Comparison of ENCODE assay signal across 8 cellular contexts in genomic region chr17:28807925-28808641, GRCh38. TPM values are rescaled to one million over a fixed set of nuclear protein-coding genes. Genes with fewer than 3 reads are reported as not detected.
A peak's percentile ranks its signal among the peaks of the same experiment; 100 is the strongest.
DNase-seq lines count a peak whose midpoint lies in the region; ATAC-seq, FAIRE-seq and TF ChIP-seq lines count a peak whose summit lies in the region.

No MANE protein-coding gene starts in this region.

- no peak overlapping the region for H2AFZ ChIP-seq in K562 (ENCODE audit: low read depth, low read length)

- CTCF ChIA-PET in K562 (lab: Yijun Ruan, JAX; ENCODE audit: low intra/inter-chr PET ratio) = no interaction called here

- WGBS in K562 (ENCODE audit: insufficient coverage, low coverage, missing lambda C conversion rate) = 4% methylated on average over 2 of the region's 2 CpGs
- WGBS in testis, 2 donors = 7 to 8% methylated on average over 2 of the region's 2 CpGs

- peaks cover 94% of the 10 kb centered on the region for H3K79me2 ChIP-seq in K562 (ENCODE audit: control insufficient read depth, insufficient read depth, low read length)

- DNase-seq in NCI-H1092 treated with DMSO at 0.1 percent for 48 hours (lab: John Stamatoyannopoulos, UW) (peak; percentile 64), K562 (ENCODE audit: extremely low read depth in 1 of 4, low spot score in 3 of 4) (peak in 1 of 4 experiments; percentile 35), testis (no peak), foreskin melanocyte (no peak)
- DNase-seq in activated CD8-positive, alpha-beta memory T cell treated with anti-CD3 and anti-CD28 coated beads for 24 hours = no peak
- DNase-seq in effector CD4-positive, alpha-beta T cell = no peak

- ATAC-seq in K562 = no peak

- TF ChIP-seq EP300 in K562 (IDR thresholded peaks at IDR 0.05; ENCODE audit: low read length) = no peak

- H3K9me1 ChIP-seq in K562 (ENCODE audit: control insufficient read depth, insufficient read depth, low read length) = no peaks in the 10 kb centered on the region

- H3K27me3 ChIP-seq in K562 (ENCODE audit: control insufficient read depth in 2 of 2, insufficient read depth in 2 of 2, low read length in 2 of 2) (no peaks in the 10 kb centered on the region), layer of hippocampus (ENCODE audit: control insufficient read depth, insufficient read depth, low read length) (no peaks in the 10 kb centered on the region), testis (no peaks in the 10 kb centered on the region)

- H3K36me3 ChIP-seq in ES-I3 (ENCODE audit: insufficient read depth, low read length) (peaks cover 7% of the 10 kb centered on the region), K562 (ENCODE audit: control insufficient read depth, insufficient read depth, low read length) (peaks cover 52% of the 10 kb centered on the region), testis (ENCODE audit: low read depth, missing control alignments) (no peaks in the 10 kb centered on the region)

- peaks cover 7% of the 10 kb centered on the region for H4K20me1 ChIP-seq in K562 (replicated peaks; ENCODE audit: control insufficient read depth, insufficient read depth, low read length)

- intact Hi-C loops in K562 (cut with micrococcal nuclease) (no loop called here), testis (cut with DNase I; ENCODE audit: low total_unique reads) (no loop called here)

- TSS peak; percentile 4 for BruUV-seq in K562 (replicated peaks; lab: Mats Ljungman, UMichigan)

- H3K4me2 ChIP-seq in K562 (ENCODE audit: insufficient read depth, low read length) = peak overlapping the region; percentile 44

- H3K27ac ChIP-seq in K562 (ENCODE audit: extremely low read depth, low read depth, low read length) (peak overlapping the region; percentile 74), layer of hippocampus (ENCODE audit: low read depth, low read length) (peak overlapping the region; percentile 76), testis (peak overlapping the region; percentile 39 to 68)

- H3K9me3 ChIP-seq in ES-I3 (ENCODE audit: control insufficient read depth, insufficient read depth, low read length) = no peaks in the 10 kb centered on the region
- no peaks in the 10 kb centered on the region for H3K9me3 ChIP-seq in K562 (replicated peaks; ENCODE audit: control insufficient read depth, insufficient read depth, low read depth, low read length)
- no peaks in the 10 kb centered on the region for H3K9me3 ChIP-seq in testis

- in situ Hi-C loops in K562 (cut with MboI) = no loop called here

- H3K4me1 ChIP-seq in ES-I3 (ENCODE audit: insufficient read depth, low read length) = peaks cover 21% of the 10 kb centered on the region
- peaks cover 31 to 33% of the 10 kb centered on the region in 2 experiments for H3K4me1 ChIP-seq in K562 (replicated peaks in 1 of 2; ENCODE audit: control insufficient read depth in 2 of 2, insufficient read depth in 2 of 2, low read length in 2 of 2)
- peaks cover 31% of the 10 kb centered on the region for H3K4me1 ChIP-seq in testis

- TF ChIP-seq RAD21 in K562 (CRISPR knock-in tag; conservative IDR thresholded peaks at IDR 0.05 in 1 of 2, IDR thresholded peaks at IDR 0.05 in 1 of 2) = no peak

- H3K4me3 ChIP-seq in K562 = no peak overlapping the region
- no peak overlapping the region for H3K4me3 ChIP-seq in testis

- TF ChIP-seq CTCF in K562 (IDR thresholded peaks at IDR 0.05 in 2 of 3, conservative IDR thresholded peaks at IDR 0.05 in 1 of 3; ENCODE audit: insufficient read depth in 2 of 3, low read depth in 1 of 3, low read length in 3 of 3) = no peak
- TF ChIP-seq CTCF in testis (IDR thresholded peaks at IDR 0.05) = no peak

- POLR2A ChIA-PET in K562 (lab: Yijun Ruan, JAX) = interaction anchor here (0.6 to 3.2 kb wide), 16 partner anchors 8 to 97 kb away, joined by 3 to 21 read pairs (median 4); partner anchors contain the start of genes FAM222B, PROCA1 and TLCD1

- no peak for FAIRE-seq in K562 (lab: Jason Lieb, UNC)

- H3K9ac ChIP-seq in ES-I3 (ENCODE audit: low read depth, low read length) (peak overlapping the region; percentile 43), K562 (ENCODE audit: insufficient read depth in 1 of 2, low read depth in 2 of 2, low read length in 2 of 2) (peak overlapping the region in 1 of 2 experiments; percentile 45; a peak in 2 of 4 replicates)

- TF ChIP-seq POLR2A in K562 (conservative IDR thresholded peaks at IDR 0.05) (no peak), testis (IDR thresholded peaks at IDR 0.05) (no peak)

TF ChIP-seq in K562, 482 proteins besides CTCF, POLR2A, EP300 and RAD21 (continues in another document):
- TF ChIP-seq ZNF133 (CRISPR knock-in tag; IDR thresholded peaks at IDR 0.05) (no peak), E2F5 (CRISPR knock-in tag; IDR thresholded peaks at IDR 0.05) (no peak), PREB (CRISPR knock-in tag; IDR thresholded peaks at IDR 0.05) (no peak), HDAC2 (IDR thresholded peaks at IDR 0.05) (no peak), COPS2 (conservative IDR thresholded peaks at IDR 0.05) (no peak), ZNF778 (CRISPR knock-in tag; IDR thresholded peaks at IDR 0.05) (no peak), CGGBP1 (CRISPR knock-in tag; IDR thresholded peaks at IDR 0.05) (no peak)

RNA-seq across cellular contexts. Expression of gene FAM222B, which starts 34.5 kb away (rescaled TPM):
- 115 and 118 TPM in 2 replicates for total RNA-seq in K562 (2011; cell fraction: chromatin; rRNA removed; ENCODE audit: low replicate concordance)
- 34.0 and 45.9 TPM in 2 replicates for total RNA-seq in K562 (2011; cell fraction: nucleolus; rRNA removed)
- 86.2 and 134 TPM in 2 replicates for total RNA-seq in K562 (2011; cell fraction: nucleoplasm; rRNA removed)
- total RNA-seq in K562 (2014; rRNA removed) = 7.4 and 14.0 TPM in 2 replicates
- total RNA-seq in K562 (2014; rRNA removed; fragmentation: Illumina TruSeq; extraction: Trizol) = 7.5 and 8.5 TPM in 2 replicates
- 8.5 TPM in 2 replicates for total RNA-seq in K562 (2015; rRNA removed; fragmentation: Illumina TruSeq; extraction: Trizol)
- total RNA-seq in K562 (2021) = 31.1 and 32.9 TPM in 2 replicates
- 7.3 and 8.3 TPM in 2 replicates for polyA plus RNA-seq in K562 (2011; rRNA removed)
- 11.9 and 18.3 TPM in 2 replicates for polyA plus RNA-seq in K562 (2011; cell fraction: cytosol; rRNA removed)
- polyA plus RNA-seq in K562 (2011; cell fraction: nucleus; rRNA removed) = 10.0 and 18.6 TPM in 2 replicates
- 21.1 and 26.3 TPM in 2 replicates for polyA plus RNA-seq in K562 (2012)
- polyA plus RNA-seq in K562 (2014; fragmentation: Illumina TruSeq; extraction: Trizol) = 34.5 and 34.6 TPM in 2 replicates
- polyA plus RNA-seq in K562 (2014; fragmentation: Nextera tagmentation; extraction: Ambion mirVana) = 1 to 10 TPM; 4.0 to 6.7 TPM
- 10.9 TPM in 2 replicates for polyA plus RNA-seq in K562 (2014; rRNA removed)
- polyA minus RNA-seq in K562 (2011; rRNA and poly(A)+ RNA removed) = 17.9 and 18.4 TPM in 2 replicates
- 20.8 and 24.7 TPM in 2 replicates for polyA minus RNA-seq in K562 (2011; cell fraction: cytosol; rRNA and poly(A)+ RNA removed)
- polyA minus RNA-seq in K562 (2011; cell fraction: nucleus; rRNA and poly(A)+ RNA removed) = 7.1 and 7.9 TPM in 2 replicates
- 10 to 100 TPM; 69.6 to 74.5 TPM for total RNA-seq in testis
- 84.5 TPM for polyA plus RNA-seq in testis (ENCODE audit: insufficient read depth, low read depth, low replicate concordance)

RNA-seq across cellular contexts. Expression of gene ERAL1, which starts 46.7 kb away (rescaled TPM):
- total RNA-seq in K562 (2011; cell fraction: chromatin; rRNA removed; ENCODE audit: low replicate concordance) = 47.5 and 136 TPM in 2 replicates
- 90.7 and 91.3 TPM in 2 replicates for total RNA-seq in K562 (2011; cell fraction: nucleolus; rRNA removed)
- 66.9 and 68.4 TPM in 2 replicates for total RNA-seq in K562 (2011; cell fraction: nucleoplasm; rRNA removed)
- total RNA-seq in K562 (2014; rRNA removed) (65.2 and 82.2 TPM in 2 replicates), K562 (2014; rRNA removed; fragmentation: Illumina TruSeq; extraction: Trizol) (35.9 and 37.5 TPM in 2 replicates), K562 (2015; rRNA removed; fragmentation: Illumina TruSeq; extraction: Trizol) (42.2 and 44.8 TPM in 2 replicates), K562 (2021) (97.5 and 98.3 TPM in 2 replicates), testis (10 to 100 TPM; 61.1 to 75.2 TPM)
- polyA plus RNA-seq in K562 (2011; rRNA removed) (123 and 132 TPM in 2 replicates), K562 (2014; fragmentation: Illumina TruSeq; extraction: Trizol) (143 and 149 TPM in 2 replicates), K562 (2014; fragmentation: Nextera tagmentation; extraction: Ambion mirVana) (100 to 1,000 TPM; 306 to 351 TPM), K562 (2014; rRNA removed) (106 and 135 TPM in 2 replicates), testis (ENCODE audit: insufficient read depth, low read depth, low replicate concordance) (54.8 TPM)
- 145 and 255 TPM in 2 replicates for polyA plus RNA-seq in K562 (2011; cell fraction: cytosol; rRNA removed)
- polyA plus RNA-seq in K562 (2011; cell fraction: nucleus; rRNA removed) = 106 and 137 TPM in 2 replicates
- polyA plus RNA-seq in K562 (2012) = 90.4 and 103 TPM in 2 replicates
- 74.6 and 135 TPM in 2 replicates for polyA minus RNA-seq in K562 (2011; rRNA and poly(A)+ RNA removed)
- polyA minus RNA-seq in K562 (2011; cell fraction: cytosol; rRNA and poly(A)+ RNA removed) = 72.4 and 111 TPM in 2 replicates
- 45.1 and 67.7 TPM in 2 replicates for polyA minus RNA-seq in K562 (2011; cell fraction: nucleus; rRNA and poly(A)+ RNA removed)
